Comparison of ENCODE assay signal across 20 cellular contexts in genomic region chr13:50156140-50156539, GRCh38.
DNase-seq lines count a peak whose midpoint lies in the region; ATAC-seq and TF ChIP-seq lines count a peak whose summit lies in the region.
"Had no signal": no experiment of that assay in that cellular context is flagged by ENCODE, and none has a peak within 500 bp of the region (broad histone marks: within the 10 kb centered on the region; RNA-seq: fewer than 3 reads in every experiment).

No MANE protein-coding gene starts in this region.

- TF ChIP-seq CTCF in epithelial cell of esophagus (IDR thresholded peaks at IDR 0.05; ENCODE audit: insufficient read depth, low read depth, low read length, missing control alignments) = no peak

- no peak for ATAC-seq in GM18858 (IDR thresholded peaks at IDR 0.05; ENCODE audit: unreplicated experiment)
- ATAC-seq: body of pancreas; stimulated activated naive CD8-positive, alpha-beta T cell treated with anti-CD3 and anti-CD28 coated beads, Interleukin-15, amount 100 ng/mL, for 72 hours; T-cell had no signal

- DNase-seq in EH (ENCODE audit: low read depth) (peak; percentile 54), OCI-M1 (lab: John Stamatoyannopoulos, UW) (peak; percentile 24), epithelial cell of esophagus (ENCODE audit: low read depth) (peak; percentile 45), renal cortical epithelial cell (ENCODE audit: low read depth) (peak; percentile 89), inferior parietal cortex (ENCODE audit: extremely low spot score) (no peak), dermis blood vessel endothelial cell (no peak)
- DNase-seq in stimulated activated CD4-positive, alpha-beta T cell treated with anti-CD3 and anti-CD28 coated beads, Interleukin-4, amount 100 ng/mL, for 4 hours = no peak
- DNase-seq: activated CD4-positive, CD25-positive, alpha-beta regulatory T cell; activated effector memory CD4-positive, alpha-beta T cell treated with Interleukin-2 at 50 U/mL for 16 hours; body of pancreas; DND-41; effector memory CD4-positive, alpha-beta T cell; immature natural killer cell; NCI-H187 treated with DMSO at 0.1 percent for 48 hours; NCI-H748 treated with DMSO at 0.1 percent for 48 hours; nucleus accumbens; stimulated activated naive CD8-positive, alpha-beta T cell treated with anti-CD3 and anti-CD28 coated beads, Interleukin-15, amount 100 ng/mL, for 72 hours; T-cell had no signal

- H3K4me3 ChIP-seq in epithelial cell of esophagus (ENCODE audit: low read length) = no peak overlapping the region
- H3K4me3 ChIP-seq: body of pancreas, vagina had no signal

Comparison
In these comparisons a context has a peak if more than half of its experiments do, and no peak if none do; other contexts are left out.
1. DNase-seq: peak in EH (single experiment), OCI-M1 (single experiment), epithelial cell of esophagus (single experiment) and renal cortical epithelial cell (single experiment); none in inferior parietal cortex (single experiment), stimulated activated CD4-positive, alpha-beta T cell treated with anti-CD3 and anti-CD28 coated beads, Interleukin-4, amount 100 ng/mL, for 4 hours (0 of 2) and dermis blood vessel endothelial cell (single experiment).